9 cellular contexts compared by ENCODE assay signal in genomic region chr12:12684375-12685106, GRCh38. TPM values are rescaled to one million over a fixed set of nuclear protein-coding genes. Genes with fewer than 3 reads are reported as not detected.
DNase-seq lines count a peak whose midpoint lies in the region; ATAC-seq, FAIRE-seq and TF ChIP-seq lines count a peak whose summit lies in the region.
"Had no signal": no experiment of that assay in that cellular context is flagged by ENCODE, and none has a peak within 500 bp of the region (broad histone marks: within the 10 kb centered on the region; RNA-seq: fewer than 3 reads in every experiment).

No MANE protein-coding gene starts in this region.

- peaks cover 0 to 3% (median under 1%) of the 10 kb centered on the region in 4 experiments; a peak in 2 of 7 replicates for H3K27me3 ChIP-seq in H1 (replicated peaks in 1 of 4; ENCODE audit: control insufficient read depth in 3 of 4, extremely low read depth in 1 of 4, insufficient read depth in 3 of 4, low read length in 3 of 4)

- H3K27me3 Mint-ChIP-seq in activated naive CD8-positive, alpha-beta T cell treated with anti-CD3 and anti-CD28 coated beads, Interleukin-2, amount 50 U/mL, for 24 hours = no peaks in the 10 kb centered on the region
- peaks cover 4% of the 10 kb centered on the region for H3K27me3 Mint-ChIP-seq in activated naive CD8-positive, alpha-beta T cell treated with anti-CD3 and anti-CD28 coated beads for 36 hours
- H3K27me3 Mint-ChIP-seq: CD4-positive, CD25-positive, alpha-beta regulatory T cell had no signal

- H3K79me1 ChIP-seq in H1 (ENCODE audit: low read depth, low read length) = peaks cover 5% of the 10 kb centered on the region; the same call in 1 of the 2 replicates

- peak overlapping the region; percentile 13 for H4K5ac ChIP-seq in H1 (ENCODE audit: insufficient read length, low read depth, low read length)

- no peak overlapping the region for H3K27ac Mint-ChIP-seq in activated naive CD8-positive, alpha-beta T cell treated with anti-CD3 and anti-CD28 coated beads, Interleukin-2, amount 50 U/mL, for 24 hours
- no peak overlapping the region for H3K27ac Mint-ChIP-seq in activated naive CD8-positive, alpha-beta T cell treated with anti-CD3 and anti-CD28 coated beads for 36 hours

- H3K4me3 ChIP-seq in H1 (ENCODE audit: extremely low read depth in 1 of 4, insufficient read depth in 2 of 4, low read depth in 3 of 4, low read length in 4 of 4) = peak overlapping the region; percentile 71 to 87 (median 78)

- peak overlapping the region; percentile 82 to 87 for H3K4me2 ChIP-seq in H1 (ENCODE audit: insufficient read depth in 1 of 2, low read depth in 2 of 2, low read length in 2 of 2)

- H2AK5ac ChIP-seq in H1 (ENCODE audit: low read depth, low read length) = no peak overlapping the region

- FAIRE-seq in H1 (lab: Jason Lieb, UNC) = peak; percentile 100

- H3K14ac ChIP-seq in H1 (ENCODE audit: insufficient read length) = no peak overlapping the region

- peak overlapping the region; percentile 38; the same call in 1 of the 2 replicates for H2BK20ac ChIP-seq in H1 (ENCODE audit: low read length)

- peak; percentile 58 to 90 for TF ChIP-seq POLR2A in H1 (IDR thresholded peaks at IDR 0.05; ENCODE audit: control extremely low read depth in 1 of 2, low read depth in 2 of 2, low read length in 2 of 2)

- no peaks in the 10 kb centered on the region for H3K9me3 ChIP-seq in H1 (ENCODE audit: insufficient read depth in 2 of 2, low read depth in 1 of 2, low read length in 1 of 2)

- peaks cover 5 to 14% (median 7%) of the 10 kb centered on the region in 4 experiments; a peak in 6 of 7 replicates for H3K4me1 ChIP-seq in H1 (replicated peaks in 1 of 4; ENCODE audit: control insufficient read depth in 3 of 4, insufficient read depth in 4 of 4, low read length in 3 of 4)

- no peak overlapping the region for H2BK120ac ChIP-seq in H1 (replicated peaks; ENCODE audit: low read depth, low read length)

- peak overlapping the region; percentile 68 for H2BK5ac ChIP-seq in H1 (ENCODE audit: low read depth, low read length)

- H3K23me2 ChIP-seq in H1 (ENCODE audit: low read depth, low read length) = no peaks in the 10 kb centered on the region; the same call in 1 of the 2 replicates

- H3K9ac ChIP-seq in H1 (replicated peaks in 1 of 4; ENCODE audit: extremely low read depth in 1 of 4, low read depth in 3 of 4, low read length in 3 of 4) = peak overlapping the region; percentile 77 to 82 (median 79)

- CTCF ChIA-PET in H1 (lab: Charles Lee; ENCODE audit: partially characterized antibody) = interaction anchor here (0.6 to 1.0 kb wide), 2 partner anchors 21 to 401 kb away, joined by 4 to 8 read pairs; no protein-coding TSS in a partner anchor

- H3K36me3 ChIP-seq in H1 (ENCODE audit: control insufficient read depth in 2 of 4, insufficient read depth in 4 of 4, low read length in 3 of 4) = peaks cover 0 to 4% (median 0%) of the 10 kb centered on the region in 4 experiments; a peak in 2 of 8 replicates

- TF ChIP-seq CTCF in H1 (IDR thresholded peaks at IDR 0.05; ENCODE audit: control extremely low read depth in 1 of 3, insufficient read depth in 1 of 3, low read depth in 1 of 3, low read length in 3 of 3) = no peak

- H4K8ac ChIP-seq in H1 (ENCODE audit: extremely low read depth, insufficient read depth, low read length) = no peak overlapping the region

- ATAC-seq in activated naive CD8-positive, alpha-beta T cell treated with anti-CD3 and anti-CD28 coated beads, Interleukin-2, amount 50 U/mL, for 24 hours = no peak
- no peak for ATAC-seq in HG02610 (IDR thresholded peaks at IDR 0.05; ENCODE audit: unreplicated experiment)
- no peak for ATAC-seq in HG03520 (IDR thresholded peaks at IDR 0.05; ENCODE audit: unreplicated experiment)
- ATAC-seq in HG02571 (IDR thresholded peaks at IDR 0.05; ENCODE audit: unreplicated experiment) = no peak

- no peak overlapping the region for H3K4me3 Mint-ChIP-seq in activated naive CD8-positive, alpha-beta T cell treated with anti-CD3 and anti-CD28 coated beads, Interleukin-2, amount 50 U/mL, for 24 hours
- no peak overlapping the region for H3K4me3 Mint-ChIP-seq in activated naive CD8-positive, alpha-beta T cell treated with anti-CD3 and anti-CD28 coated beads for 36 hours

- H2BK12ac ChIP-seq in H1 (ENCODE audit: low read depth, low read length) = peak overlapping the region; percentile 18; the same call in 1 of the 2 replicates

- POLR2A ChIA-PET in H1 (lab: Charles Lee; ENCODE audit: partially characterized antibody) = interaction anchor here (1.0 to 3.3 kb wide), 4 partner anchors 11 to 327 kb away, joined by 3 to 16 read pairs (median 4); partner anchors contain the start of gene BORCS5

- H4K20me1 ChIP-seq in H1 (replicated peaks in 1 of 2; ENCODE audit: control insufficient read depth in 1 of 2, insufficient read depth in 2 of 2, low read length in 2 of 2) = peaks cover 0 to 6% of the 10 kb centered on the region in 2 experiments

- peaks cover 0 to 33% of the 10 kb centered on the region in 2 experiments; a peak in 2 of 4 replicates for H3K79me2 ChIP-seq in H1 (ENCODE audit: control insufficient read depth in 1 of 2, insufficient read depth in 2 of 2, low read length in 2 of 2)

- H3K27ac ChIP-seq in H1 (ENCODE audit: low read depth, low read length) = peak overlapping the region; percentile 81

- H3K23ac ChIP-seq in H1 (ENCODE audit: insufficient read length) = no peak overlapping the region

- no peaks in the 10 kb centered on the region for H3K4me1 Mint-ChIP-seq in activated naive CD8-positive, alpha-beta T cell treated with anti-CD3 and anti-CD28 coated beads, Interleukin-2, amount 50 U/mL, for 24 hours
- peaks cover 6% of the 10 kb centered on the region for H3K4me1 Mint-ChIP-seq in activated naive CD8-positive, alpha-beta T cell treated with anti-CD3 and anti-CD28 coated beads for 36 hours

- H3K36me3 Mint-ChIP-seq in activated naive CD8-positive, alpha-beta T cell treated with anti-CD3 and anti-CD28 coated beads, Interleukin-2, amount 50 U/mL, for 24 hours (ENCODE audit: low read depth) = no peaks in the 10 kb centered on the region
- peaks cover 7% of the 10 kb centered on the region for H3K36me3 Mint-ChIP-seq in activated naive CD8-positive, alpha-beta T cell treated with anti-CD3 and anti-CD28 coated beads for 36 hours

- H2BK15ac ChIP-seq in H1 (ENCODE audit: low read length) = no peak overlapping the region

- 0% methylated on average over 4 of the region's 5 CpGs; no CpG with 5 or more reads in 1 of the 2 experiments for WGBS in H1 (ENCODE audit: extremely low coverage in 1 of 2, insufficient coverage in 1 of 2, insufficient read length in 1 of 2, insufficient replicate concordance in 2 of 2, low coverage in 1 of 2, low lambda C conversion rate in 2 of 2, missing lambda C conversion rate in 1 of 2), 2 experiments

- H3K56ac ChIP-seq in H1 (replicated peaks; ENCODE audit: insufficient read length, low read depth, low read length) = no peak overlapping the region

- H3K18ac ChIP-seq in H1 (ENCODE audit: extremely low read depth, low read length) = peak overlapping the region; percentile 39; the same call in 1 of the 2 replicates

- no peak overlapping the region for H3K4ac ChIP-seq in H1 (replicated peaks; ENCODE audit: insufficient read length, low read depth, low read length)

- TF ChIP-seq EP300 in H1 (IDR thresholded peaks at IDR 0.05; ENCODE audit: borderline replicate concordance in 1 of 2, low read depth in 2 of 2, low read length in 2 of 2) = peak in 1 of 2 experiments; percentile 84; a peak in 1 of 3 replicates

- no peak for TF ChIP-seq RAD21 in H1 (IDR thresholded peaks at IDR 0.05 in 1 of 2, conservative IDR thresholded peaks at IDR 0.05 in 1 of 2; ENCODE audit: low read depth in 2 of 2, low read length in 2 of 2)

- H3K9me3 Mint-ChIP-seq in activated naive CD8-positive, alpha-beta T cell treated with anti-CD3 and anti-CD28 coated beads, Interleukin-2, amount 50 U/mL, for 24 hours = no peaks in the 10 kb centered on the region
- H3K9me3 Mint-ChIP-seq in activated naive CD8-positive, alpha-beta T cell treated with anti-CD3 and anti-CD28 coated beads for 36 hours = no peaks in the 10 kb centered on the region
- H3K9me3 Mint-ChIP-seq: CD4-positive, CD25-positive, alpha-beta regulatory T cell had no signal

- H2AFZ ChIP-seq in H1 (ENCODE audit: low read length) = peak overlapping the region; percentile 79; the same call in 1 of the 2 replicates

- peak; percentile 21 for DNase-seq in activated naive CD8-positive, alpha-beta T cell treated with anti-CD3 and anti-CD28 coated beads, Interleukin-2, amount 50 U/mL, for 24 hours
- DNase-seq in activated naive CD8-positive, alpha-beta T cell treated with anti-CD3 and anti-CD28 coated beads for 36 hours = no peak
- DNase-seq in NCI-H526 (lab: John Stamatoyannopoulos, UW) = peak; percentile 92 to 93
- DNase-seq in H1 (ENCODE audit: low read depth in 1 of 2, low spot score in 2 of 2) = peak; percentile 80 to 85
- DNase-seq in occipital lobe (lab: John Stamatoyannopoulos, UW) = peak; percentile 77

- H4K91ac ChIP-seq in H1 (replicated peaks; ENCODE audit: insufficient read length, low read length) = no peak overlapping the region

TF ChIP-seq in H1, 55 proteins besides CTCF, POLR2A, EP300 and RAD21 (continues in another document):
- peak; percentile 18 for TF ChIP-seq TAF7 (optimal IDR thresholded peaks at IDR 0.05; ENCODE audit: borderline replicate concordance, low read depth, low read length)

RNA-seq across cellular contexts. Expression of gene GPR19, which starts 11.4 kb away (rescaled TPM):
- 10 to 100 TPM; 10.3 to 11.3 TPM for total RNA-seq in activated naive CD8-positive, alpha-beta T cell treated with anti-CD3 and anti-CD28 coated beads for 36 hours
- 17.1 and 19.1 TPM in 2 replicates for total RNA-seq in H1 (2021; fragmentation: NEBNext Ultra II Directional; extraction: Animal tissue kit (Norgen Biotek cat#: 25700))
- polyA plus RNA-seq in H1 (2011; rRNA removed) = 10.9 and 19.3 TPM in 2 replicates
- polyA plus RNA-seq in H1 (2011; cell fraction: cytosol; rRNA removed) = 13.2 TPM
- polyA plus RNA-seq in H1 (2011; cell fraction: nucleus; rRNA removed) = 9.3 TPM
- polyA plus RNA-seq in H1 (2012, experiment 1 of 2) = 12.8 to 15.4 TPM (median 14.3 TPM) in 4 replicates
- 2.7 TPM for polyA plus RNA-seq in H1 (2012, experiment 2 of 2)
- 20.5 TPM for polyA plus RNA-seq in H1 (2013, experiment 1 of 2)
- 21.2 TPM for polyA plus RNA-seq in H1 (2013, experiment 2 of 2)
- 27.4 and 30.6 TPM in 2 replicates for polyA minus RNA-seq in H1 (2011; rRNA and poly(A)+ RNA removed)
- polyA minus RNA-seq in H1 (2011; cell fraction: cytosol; rRNA and poly(A)+ RNA removed) = 6.8 TPM
- polyA minus RNA-seq in H1 (2011; cell fraction: nucleus; rRNA and poly(A)+ RNA removed) = 21.1 TPM
- total RNA-seq in occipital lobe = 24.6 TPM

RNA-seq across cellular contexts. Expression of gene CDKN1B, which starts 32.6 kb away (rescaled TPM):
- 10 to 100 TPM; 26.0 to 26.1 TPM for total RNA-seq in activated naive CD8-positive, alpha-beta T cell treated with anti-CD3 and anti-CD28 coated beads for 36 hours
- 27.2 and 28.8 TPM in 2 replicates for total RNA-seq in H1 (2021; fragmentation: NEBNext Ultra II Directional; extraction: Animal tissue kit (Norgen Biotek cat#: 25700))
- 6.5 and 9.4 TPM in 2 replicates for polyA plus RNA-seq in H1 (2011; rRNA removed)
- 11.1 TPM for polyA plus RNA-seq in H1 (2011; cell fraction: cytosol; rRNA removed)
- polyA plus RNA-seq in H1 (2011; cell fraction: nucleus; rRNA removed) = 9.4 TPM
- 14.5 to 18.1 TPM (median 17.0 TPM) in 4 replicates for polyA plus RNA-seq in H1 (2012, experiment 1 of 2)
- polyA plus RNA-seq in H1 (2012, experiment 2 of 2) = 8.3 TPM
- 15.1 TPM for polyA plus RNA-seq in H1 (2013, experiment 1 of 2)
- 14.9 TPM for polyA plus RNA-seq in H1 (2013, experiment 2 of 2)
- 4.2 and 6.1 TPM in 2 replicates for polyA minus RNA-seq in H1 (2011; rRNA and poly(A)+ RNA removed)
- 18.7 TPM for polyA minus RNA-seq in H1 (2011; cell fraction: cytosol; rRNA and poly(A)+ RNA removed)
- 11.4 TPM for polyA minus RNA-seq in H1 (2011; cell fraction: nucleus; rRNA and poly(A)+ RNA removed)
- total RNA-seq in occipital lobe = 143 TPM
